ENCODE assay signal across 8 cellular contexts in genomic region chr1:37673920-37674319, GRCh38. TPM values are rescaled to one million over a fixed set of nuclear protein-coding genes. Genes with fewer than 3 reads are reported as not detected.
DNase-seq lines count a peak whose midpoint lies in the region; ATAC-seq and TF ChIP-seq lines count a peak whose summit lies in the region.
"Had no signal": no experiment of that assay in that cellular context is flagged by ENCODE, and none has a peak within 500 bp of the region (broad histone marks: within the 10 kb centered on the region; RNA-seq: fewer than 3 reads in every experiment).

No MANE protein-coding gene starts in this region.

- H3K4me3 ChIP-seq in left lung: no peak overlapping the region

- H3K27me3 Mint-ChIP-seq in activated CD8-positive, alpha-beta memory T cell treated with anti-CD3 and anti-CD28 coated beads, Interleukin-2, amount 10 ng/mL, durations not matched to agents 7 days and 5 days: peaks cover 23% of the 10 kb centered on the region
- H3K27me3 Mint-ChIP-seq in stimulated activated naive B cell treated with anti-CD40 and anti-IgM and Interleukin-4, amounts not matched to agents 10 μg/mL and 1 μg/mL and 100 μg/mL, for 72 hours: peaks cover 5% of the 10 kb centered on the region in 2 donors
- H3K27me3 Mint-ChIP-seq in type B pancreatic cell: peaks cover 45% of the 10 kb centered on the region

- peaks cover 13% of the 10 kb centered on the region for H3K4me1 Mint-ChIP-seq in activated CD8-positive, alpha-beta memory T cell treated with anti-CD3 and anti-CD28 coated beads, Interleukin-2, amount 10 ng/mL, durations not matched to agents 7 days and 5 days
- peaks cover 28 to 41% of the 10 kb centered on the region in 2 donors for H3K4me1 Mint-ChIP-seq in stimulated activated naive B cell treated with anti-CD40 and anti-IgM and Interleukin-4, amounts not matched to agents 10 μg/mL and 1 μg/mL and 100 μg/mL, for 72 hours
- H3K4me1 Mint-ChIP-seq in type B pancreatic cell (ENCODE audit: unreplicated experiment): no peaks in the 10 kb centered on the region

- H3K36me3 ChIP-seq in left lung: no peaks in the 10 kb centered on the region

- H3K36me3 Mint-ChIP-seq in activated CD8-positive, alpha-beta memory T cell treated with anti-CD3 and anti-CD28 coated beads, Interleukin-2, amount 10 ng/mL, durations not matched to agents 7 days and 5 days: no peaks in the 10 kb centered on the region
- peaks cover 0 to 4% of the 10 kb centered on the region in 2 donors for H3K36me3 Mint-ChIP-seq in stimulated activated naive B cell treated with anti-CD40 and anti-IgM and Interleukin-4, amounts not matched to agents 10 μg/mL and 1 μg/mL and 100 μg/mL, for 72 hours
- no peaks in the 10 kb centered on the region for H3K36me3 Mint-ChIP-seq in type B pancreatic cell

- peaks cover 0 to 3% of the 10 kb centered on the region in 2 donors for H3K4me1 ChIP-seq in left lung

- no peaks in the 10 kb centered on the region for H3K9me3 ChIP-seq in left lung

- no peak overlapping the region for H3K27ac Mint-ChIP-seq in activated CD8-positive, alpha-beta memory T cell treated with anti-CD3 and anti-CD28 coated beads, Interleukin-2, amount 10 ng/mL, durations not matched to agents 7 days and 5 days
- peak overlapping the region; percentile 33 for H3K27ac Mint-ChIP-seq in stimulated activated naive B cell treated with anti-CD40 and anti-IgM and Interleukin-4, amounts not matched to agents 10 μg/mL and 1 μg/mL and 100 μg/mL, for 72 hours
- H3K27ac Mint-ChIP-seq in type B pancreatic cell: no peak overlapping the region

- ATAC-seq in activated CD8-positive, alpha-beta memory T cell treated with anti-CD3 and anti-CD28 coated beads, Interleukin-2, amount 10 ng/mL, durations not matched to agents 7 days and 5 days: peak; percentile 88
- ATAC-seq in esophagus mucosa: peak; percentile 36
- no peak for ATAC-seq in stimulated activated naive B cell treated with anti-CD40 and anti-IgM and Interleukin-4, amounts not matched to agents 10 μg/mL and 1 μg/mL and 100 μg/mL, for 72 hours (replicated peaks)
- no peak for ATAC-seq in left lung
- no peak for ATAC-seq in GM18517 (IDR thresholded peaks at IDR 0.05; ENCODE audit: unreplicated experiment)

- TF ChIP-seq CTCF in type B pancreatic cell (conservative IDR thresholded peaks at IDR 0.05) (no peak), left lung (IDR thresholded peaks at IDR 0.05) (no peak)

- CTCF ChIA-PET in activated CD8-positive, alpha-beta memory T cell treated with anti-CD3 and anti-CD28 coated beads, Interleukin-2, amount 10 ng/mL, durations not matched to agents 7 days and 5 days (lab: Charles Lee): interaction anchor here (1.1 to 14.3 kb wide), 4 partner anchors 9 to 73 kb away, joined by 3 to 145 read pairs (median 8); a partner anchor contains a TSS

- no peak overlapping the region for H3K27ac ChIP-seq in left lung

- H3K9me3 Mint-ChIP-seq in activated CD8-positive, alpha-beta memory T cell treated with anti-CD3 and anti-CD28 coated beads, Interleukin-2, amount 10 ng/mL, durations not matched to agents 7 days and 5 days (ENCODE audit: low read depth): no peaks in the 10 kb centered on the region
- no peaks in the 10 kb centered on the region for H3K9me3 Mint-ChIP-seq in stimulated activated naive B cell treated with anti-CD40 and anti-IgM and Interleukin-4, amounts not matched to agents 10 μg/mL and 1 μg/mL and 100 μg/mL, for 72 hours
- H3K9me3 Mint-ChIP-seq in type B pancreatic cell: no peaks in the 10 kb centered on the region

- intact Hi-C loops in left lung (cut with DNase I): no loop called here

- H3K4me3 Mint-ChIP-seq in activated CD8-positive, alpha-beta memory T cell treated with anti-CD3 and anti-CD28 coated beads, Interleukin-2, amount 10 ng/mL, durations not matched to agents 7 days and 5 days: no peak overlapping the region
- no peak overlapping the region for H3K4me3 Mint-ChIP-seq in stimulated activated naive B cell treated with anti-CD40 and anti-IgM and Interleukin-4, amounts not matched to agents 10 μg/mL and 1 μg/mL and 100 μg/mL, for 72 hours
- H3K4me3 Mint-ChIP-seq in type B pancreatic cell: no peak overlapping the region

- DNase-seq in RPMI7951 (ENCODE audit: low read depth) (peak; percentile 42), type B pancreatic cell (ENCODE audit: extremely low spot score, unreplicated experiment) (no peak), left lung (no peak)
- DNase-seq in activated CD8-positive, alpha-beta memory T cell treated with anti-CD3 and anti-CD28 coated beads, Interleukin-2, amount 10 ng/mL, durations not matched to agents 7 days and 5 days: peak; percentile 80
- DNase-seq in stimulated activated naive B cell treated with anti-CD40 and anti-IgM and Interleukin-4, amounts not matched to agents 10 μg/mL and 1 μg/mL and 100 μg/mL, for 72 hours: no peak
- DNase-seq: MM.1S had no signal

- peaks cover 0 to 38% of the 10 kb centered on the region in 2 donors for H3K27me3 ChIP-seq in left lung

RNA-seq across cellular contexts. Expression of gene CDCA8, which starts 18.4 kb away (rescaled TPM):
- total RNA-seq in RPMI7951 (2014; rRNA removed; shearing (Covaris generic)): 42.8 and 48.3 TPM in 2 replicates
- total RNA-seq in activated CD8-positive, alpha-beta memory T cell treated with anti-CD3 and anti-CD28 coated beads, Interleukin-2, amount 10 ng/mL, durations not matched to agents 7 days and 5 days: 10 to 100 TPM; 77.2 to 97.3 TPM
- total RNA-seq in esophagus mucosa (14.1 TPM), type B pancreatic cell (ENCODE audit: low replicate concordance) (13.3 and 35.1 TPM in 2 replicates), left lung (1 to 10 TPM; 3.4 to 5.8 TPM)

RNA-seq across cellular contexts. Expression of gene RSPO1, which starts 39.2 kb away (rescaled TPM):
- 0.10 TPM in 1 of 2 replicates, not detected in the other for total RNA-seq in RPMI7951 (2014; rRNA removed; shearing (Covaris generic))
- total RNA-seq in activated CD8-positive, alpha-beta memory T cell treated with anti-CD3 and anti-CD28 coated beads, Interleukin-2, amount 10 ng/mL, durations not matched to agents 7 days and 5 days: not detected
- total RNA-seq in esophagus mucosa (0.20 TPM), type B pancreatic cell (ENCODE audit: low replicate concordance) (0.26 and 1.4 TPM in 2 replicates), left lung (1 to 10 TPM in 1 of 2 donors, under 1 TPM in 1; 0.52 to 1.2 TPM)

Comparison
In these comparisons a context has a peak if more than half of its experiments do, and no peak if none do; other contexts are left out.
1. DNase-seq: peak in RPMI7951 (single experiment) and activated CD8-positive, alpha-beta memory T cell treated with anti-CD3 and anti-CD28 coated beads, Interleukin-2, amount 10 ng/mL, durations not matched to agents 7 days and 5 days (single experiment); none in stimulated activated naive B cell treated with anti-CD40 and anti-IgM and Interleukin-4, amounts not matched to agents 10 μg/mL and 1 μg/mL and 100 μg/mL, for 72 hours (single experiment), type B pancreatic cell (single experiment) and left lung (0 of 2).
2. ATAC-seq: peak in activated CD8-positive, alpha-beta memory T cell treated with anti-CD3 and anti-CD28 coated beads, Interleukin-2, amount 10 ng/mL, durations not matched to agents 7 days and 5 days (single experiment) and esophagus mucosa (single experiment); none in stimulated activated naive B cell treated with anti-CD40 and anti-IgM and Interleukin-4, amounts not matched to agents 10 μg/mL and 1 μg/mL and 100 μg/mL, for 72 hours (0 of 2), left lung (single experiment) and GM18517 (single experiment).